20 cellular contexts compared by ENCODE assay signal in genomic region chr20:5668529-5668868, GRCh38. TPM values are rescaled to one million over a fixed set of nuclear protein-coding genes. Genes with fewer than 3 reads are reported as not detected.
A peak's percentile ranks its signal among the peaks of the same experiment; 100 is the strongest.
DNase-seq lines count a peak whose midpoint lies in the region; ATAC-seq, FAIRE-seq and TF ChIP-seq lines count a peak whose summit lies in the region.
"Had no signal": no experiment of that assay in that cellular context is flagged by ENCODE, and none has a peak within 500 bp of the region (broad histone marks: within the 10 kb centered on the region; RNA-seq: fewer than 3 reads in every experiment).

No MANE protein-coding gene starts in this region.

- no peak overlapping the region for H3K27ac ChIP-seq in BLaER1
- H3K27ac ChIP-seq: Peyer's patch, SK-N-MC had no signal

- H3K4me3 ChIP-seq in BLaER1 (no peak overlapping the region), bronchial epithelial cell (ENCODE audit: low read depth, low read length) (no peak overlapping the region)
- H3K4me3 ChIP-seq: Peyer's patch, SK-N-MC had no signal

- H4K20me1 ChIP-seq in BLaER1: no peaks in the 10 kb centered on the region

- H3K36me3 ChIP-seq in BLaER1 (no peaks in the 10 kb centered on the region), bronchial epithelial cell (ENCODE audit: control insufficient read depth, insufficient read depth, low read length) (no peaks in the 10 kb centered on the region)
- H3K36me3 ChIP-seq: Peyer's patch had no signal

- ATAC-seq in omental fat pad (ENCODE audit: low FRiP score) (peak; percentile 19), GM21825 (IDR thresholded peaks at IDR 0.05; ENCODE audit: unreplicated experiment) (no peak)

- H3K4me1 ChIP-seq in BLaER1: peaks cover 42% of the 10 kb centered on the region
- H3K4me1 ChIP-seq: Peyer's patch had no signal

- TF ChIP-seq CTCF in bronchial epithelial cell (IDR thresholded peaks at IDR 0.05; ENCODE audit: insufficient read depth, low read length, severe bottlenecking): no peak
- no peak for TF ChIP-seq CTCF in omental fat pad (IDR thresholded peaks at IDR 0.05)

- peak; percentile 94 for FAIRE-seq in bronchial epithelial cell (lab: Jason Lieb, UNC)

- H3K4me2 ChIP-seq in BLaER1: peak overlapping the region; percentile 71; the same call in 1 of the 2 replicates

- H3K9me3 ChIP-seq in BLaER1: peaks cover 4% of the 10 kb centered on the region; the same call in 1 of the 2 replicates
- H3K9me3 ChIP-seq: Peyer's patch had no signal

- H3K27me3 ChIP-seq in BLaER1 (no peaks in the 10 kb centered on the region), bronchial epithelial cell (ENCODE audit: control insufficient read depth, insufficient read depth, low read length) (no peaks in the 10 kb centered on the region)
- H3K27me3 ChIP-seq: Peyer's patch had no signal

- no peak overlapping the region for H3K9ac ChIP-seq in BLaER1

- DNase-seq in MV-4-11 (lab: John Stamatoyannopoulos, UW) (peak; percentile 17), bronchial epithelial cell (ENCODE audit: low read depth) (peak; percentile 97), omental fat pad (ENCODE audit: low spot score) (no peak), DMS79 (lab: John Stamatoyannopoulos, UW) (no peak), COLO829 (ENCODE audit: low spot score) (no peak), H4 (ENCODE audit: low spot score) (no peak)
- DNase-seq: 8988T; Calu3; CD4-positive, alpha-beta memory T cell; H9; NCI-H1048; NCI-H1436 treated with DMSO at 0.1 percent for 48 hours; NCI-H2029; NCI-H345; NCI-H524 treated with DMSO at 0.1 percent for 48 hours; Peyer's patch; Right ventricle myocardium superior had no signal

RNA-seq across cellular contexts. Expression of gene GPCPD1, which starts 57.7 kb away (rescaled TPM):
- total RNA-seq in bronchial epithelial cell: 105 and 113 TPM in 2 replicates
- total RNA-seq in omental fat pad: 10 to 100 TPM; 22.2 to 51.2 (median 30.6) TPM
- 1.4 and 4.5 TPM in 2 replicates for total RNA-seq in H4 (2014; rRNA removed; shearing (Covaris generic))

Comparison
In these comparisons a context has a peak if more than half of its experiments do, and no peak if none do; other contexts are left out.
1. DNase-seq: peak in MV-4-11 (single experiment) and bronchial epithelial cell (single experiment); none in omental fat pad (single experiment), DMS79 (single experiment), COLO829 (single experiment) and H4 (single experiment).